Comparison of ENCODE assay signal across 9 cellular contexts in genomic region chr12:52358575-52359350, GRCh38. TPM values are rescaled to one million over a fixed set of nuclear protein-coding genes. Genes with fewer than 3 reads are reported as not detected.
DNase-seq lines count a peak whose midpoint lies in the region; ATAC-seq and TF ChIP-seq lines count a peak whose summit lies in the region.
"Had no signal": no experiment of that assay in that cellular context is flagged by ENCODE, and none has a peak within 500 bp of the region (broad histone marks: within the 10 kb centered on the region; RNA-seq: fewer than 3 reads in every experiment).

No MANE protein-coding gene starts in this region.

- TF ChIP-seq CTCF in DOHH2 (IDR thresholded peaks at IDR 0.05; ENCODE audit: low read depth, low read length, poor library complexity, severe bottlenecking), result peak; percentile 50

- H3K4me1 ChIP-seq in DOHH2 (ENCODE audit: control insufficient read depth, low read length), result peaks cover 24% of the 10 kb centered on the region

- H3K9me2 ChIP-seq in DOHH2 (replicated peaks; ENCODE audit: control insufficient read depth, low read length), result no peaks in the 10 kb centered on the region

- no peaks in the 10 kb centered on the region for H3K36me3 ChIP-seq in DOHH2 (ENCODE audit: control insufficient read depth, low read length)
- H3K36me3 ChIP-seq: right lobe of liver had no signal

- H3K27ac Mint-ChIP-seq in activated T-cell treated with anti-CD3 and anti-CD28 coated beads, Interleukin-2, amount 50 U/mL, for 24 hours, result peak overlapping the region; percentile 65
- no peak overlapping the region for H3K27ac Mint-ChIP-seq in activated T-helper 1 cell treated with anti-CD3 and anti-CD28 coated beads, Interleukin-12 subunit alpha, Interleukin-12 subunit beta, Interleukin-2, Interleukin-4 antibody, amounts not matched to agents 30 ng/mL and 10 ng/mL and 1 ng/mL, durations not matched to agents 14 hours and 24 hours and 36 hours

- H4K20me1 ChIP-seq in DOHH2 (ENCODE audit: control insufficient read depth, insufficient read depth, low read depth, low read length), result 0 out of 2 replicates have a peak, but pooled peaks cover 5% of the 10 kb centered on the region

- H3K4me3 ChIP-seq in DOHH2 (ENCODE audit: low read length), result peak overlapping the region; percentile 52
- H3K4me3 ChIP-seq: right lobe of liver had no signal

- intact Hi-C loops in sciatic nerve (cut with DNase I), result no loop called here
- intact Hi-C loops in activated T-helper 1 cell treated with anti-CD3 and anti-CD28 coated beads, Interleukin-12 subunit alpha, Interleukin-12 subunit beta, Interleukin-2, Interleukin-4 antibody, amounts not matched to agents 30 ng/mL and 10 ng/mL and 1 ng/mL, durations not matched to agents 14 hours and 24 hours and 36 hours (cut with micrococcal nuclease), result no loop called here

- H3K9me3 Mint-ChIP-seq in activated T-cell treated with anti-CD3 and anti-CD28 coated beads, Interleukin-2, amount 50 U/mL, for 24 hours, result no peaks in the 10 kb centered on the region
- H3K9me3 Mint-ChIP-seq in activated T-helper 1 cell treated with anti-CD3 and anti-CD28 coated beads, Interleukin-12 subunit alpha, Interleukin-12 subunit beta, Interleukin-2, Interleukin-4 antibody, amounts not matched to agents 30 ng/mL and 10 ng/mL and 1 ng/mL, durations not matched to agents 14 hours and 24 hours and 36 hours, result no peaks in the 10 kb centered on the region

- no peaks in the 10 kb centered on the region for H3K36me3 Mint-ChIP-seq in activated T-cell treated with anti-CD3 and anti-CD28 coated beads, Interleukin-2, amount 50 U/mL, for 24 hours (ENCODE audit: low read depth)
- H3K36me3 Mint-ChIP-seq in activated T-helper 1 cell treated with anti-CD3 and anti-CD28 coated beads, Interleukin-12 subunit alpha, Interleukin-12 subunit beta, Interleukin-2, Interleukin-4 antibody, amounts not matched to agents 30 ng/mL and 10 ng/mL and 1 ng/mL, durations not matched to agents 14 hours and 24 hours and 36 hours (ENCODE audit: low read depth), result no peaks in the 10 kb centered on the region

- H3K27ac ChIP-seq in DOHH2 (ENCODE audit: low read depth, low read length), result peak overlapping the region; percentile 50
- H3K27ac ChIP-seq: right lobe of liver had no signal

- no peak overlapping the region for H3K4me3 Mint-ChIP-seq in activated T-cell treated with anti-CD3 and anti-CD28 coated beads, Interleukin-2, amount 50 U/mL, for 24 hours
- no peak overlapping the region for H3K4me3 Mint-ChIP-seq in activated T-helper 1 cell treated with anti-CD3 and anti-CD28 coated beads, Interleukin-12 subunit alpha, Interleukin-12 subunit beta, Interleukin-2, Interleukin-4 antibody, amounts not matched to agents 30 ng/mL and 10 ng/mL and 1 ng/mL, durations not matched to agents 14 hours and 24 hours and 36 hours

- H3F3A ChIP-seq in DOHH2 (ENCODE audit: control insufficient read depth, insufficient read depth), result peaks cover 4% of the 10 kb centered on the region; the same call in 1 of the 2 replicates

- DNase-seq in activated T-cell treated with anti-CD3 and anti-CD28 coated beads, Interleukin-2, amount 50 U/mL, for 24 hours, result peak; percentile 42
- DNase-seq in sciatic nerve (ENCODE audit: low spot score) (no peak), GF-D8 (lab: John Stamatoyannopoulos, UW) (no peak), HK-2 (ENCODE audit: unreplicated experiment) (no peak)
- DNase-seq in activated T-helper 1 cell treated with anti-CD3 and anti-CD28 coated beads, Interleukin-12 subunit alpha, Interleukin-12 subunit beta, Interleukin-2, Interleukin-4 antibody, amounts not matched to agents 30 ng/mL and 10 ng/mL and 1 ng/mL, durations not matched to agents 14 hours and 24 hours and 36 hours (ENCODE audit: low spot score), result no peak

- H3K4me1 Mint-ChIP-seq in activated T-cell treated with anti-CD3 and anti-CD28 coated beads, Interleukin-2, amount 50 U/mL, for 24 hours (ENCODE audit: low read depth), result peaks cover 22% of the 10 kb centered on the region
- H3K4me1 Mint-ChIP-seq in activated T-helper 1 cell treated with anti-CD3 and anti-CD28 coated beads, Interleukin-12 subunit alpha, Interleukin-12 subunit beta, Interleukin-2, Interleukin-4 antibody, amounts not matched to agents 30 ng/mL and 10 ng/mL and 1 ng/mL, durations not matched to agents 14 hours and 24 hours and 36 hours (ENCODE audit: low read depth), result peaks cover 4% of the 10 kb centered on the region

- peak; percentile 83 for ATAC-seq in GM19043 (IDR thresholded peaks at IDR 0.05; ENCODE audit: low read depth, unreplicated experiment)
- peak; percentile 54 for ATAC-seq in HG03060 (IDR thresholded peaks at IDR 0.05; ENCODE audit: low read depth, unreplicated experiment)
- no peak for ATAC-seq in sciatic nerve

- no peaks in the 10 kb centered on the region for H3K79me2 ChIP-seq in DOHH2 (ENCODE audit: control insufficient read depth, low read length)

- no peaks in the 10 kb centered on the region for H3K27me3 Mint-ChIP-seq in activated T-cell treated with anti-CD3 and anti-CD28 coated beads, Interleukin-2, amount 50 U/mL, for 24 hours
- peaks cover 5% of the 10 kb centered on the region for H3K27me3 Mint-ChIP-seq in activated T-helper 1 cell treated with anti-CD3 and anti-CD28 coated beads, Interleukin-12 subunit alpha, Interleukin-12 subunit beta, Interleukin-2, Interleukin-4 antibody, amounts not matched to agents 30 ng/mL and 10 ng/mL and 1 ng/mL, durations not matched to agents 14 hours and 24 hours and 36 hours (ENCODE audit: insufficient read depth)

- peak overlapping the region; percentile 81 for H3K4me2 ChIP-seq in DOHH2 (ENCODE audit: low read length)

- H3K27me3 ChIP-seq in DOHH2 (ENCODE audit: control insufficient read depth, low read length), result peaks cover 14% of the 10 kb centered on the region
- H3K27me3 ChIP-seq: right lobe of liver had no signal

- no peaks in the 10 kb centered on the region for H3K9me3 ChIP-seq in DOHH2 (ENCODE audit: control insufficient read depth, insufficient read depth, low read length)
- H3K9me3 ChIP-seq: right lobe of liver had no signal

RNA-seq across cellular contexts. Expression of gene KRT85, which starts 8.5 kb away (rescaled TPM):
- total RNA-seq in sciatic nerve, result not detected
- total RNA-seq in activated T-helper 1 cell treated with anti-CD3 and anti-CD28 coated beads, Interleukin-12 subunit alpha, Interleukin-12 subunit beta, Interleukin-2, Interleukin-4 antibody, amounts not matched to agents 30 ng/mL and 10 ng/mL and 1 ng/mL, durations not matched to agents 14 hours and 24 hours and 36 hours, result not detected in 2 replicates
- total RNA-seq: right lobe of liver had no signal

RNA-seq across cellular contexts. Expression of gene KRT84, which starts 26.7 kb away (rescaled TPM):
- not detected for total RNA-seq in sciatic nerve
- not detected in 2 replicates for total RNA-seq in activated T-helper 1 cell treated with anti-CD3 and anti-CD28 coated beads, Interleukin-12 subunit alpha, Interleukin-12 subunit beta, Interleukin-2, Interleukin-4 antibody, amounts not matched to agents 30 ng/mL and 10 ng/mL and 1 ng/mL, durations not matched to agents 14 hours and 24 hours and 36 hours
- total RNA-seq: right lobe of liver had no signal

RNA-seq across cellular contexts. Expression of gene KRT83, which starts 37.6 kb away (rescaled TPM):
- total RNA-seq in sciatic nerve, result not detected
- total RNA-seq in activated T-helper 1 cell treated with anti-CD3 and anti-CD28 coated beads, Interleukin-12 subunit alpha, Interleukin-12 subunit beta, Interleukin-2, Interleukin-4 antibody, amounts not matched to agents 30 ng/mL and 10 ng/mL and 1 ng/mL, durations not matched to agents 14 hours and 24 hours and 36 hours, result not detected in 2 replicates
- total RNA-seq: right lobe of liver had no signal

RNA-seq across cellular contexts. Expression of gene KRT82, which starts 47.4 kb away (rescaled TPM):
- total RNA-seq in sciatic nerve, result not detected
- total RNA-seq in activated T-helper 1 cell treated with anti-CD3 and anti-CD28 coated beads, Interleukin-12 subunit alpha, Interleukin-12 subunit beta, Interleukin-2, Interleukin-4 antibody, amounts not matched to agents 30 ng/mL and 10 ng/mL and 1 ng/mL, durations not matched to agents 14 hours and 24 hours and 36 hours, result not detected in 2 replicates
- total RNA-seq: right lobe of liver had no signal
